Comparison of ENCODE assay signal across 1 cellular context in genomic region chr14:39974036-39974435, GRCh38.
TF ChIP-seq lines count a peak whose summit lies in the region.

No MANE protein-coding gene starts in this region.

TF ChIP-seq in GM12878, 131 proteins besides CTCF, POLR2A, EP300 and RAD21 (continued from another document and continues in another):
- TF ChIP-seq POLR2AphosphoS2 (IDR thresholded peaks at IDR 0.05; ENCODE audit: low read depth, low read length) (no peak), FOXM1 (IDR thresholded peaks at IDR 0.05; ENCODE audit: low read depth, low read length) (0 out of 2 replicates have a peak, but pooled peaks have one; percentile 18), PBX3 (IDR thresholded peaks at IDR 0.05; ENCODE audit: insufficient replicate concordance, low read depth, low read length) (no peak), YY1 (IDR thresholded peaks at IDR 0.05; ENCODE audit: low read depth, low read length) (no peak), BACH1 (IDR thresholded peaks at IDR 0.05; ENCODE audit: borderline replicate concordance) (no peak; the same call in 1 of the 2 replicates), NFYA (IDR thresholded peaks at IDR 0.05; ENCODE audit: borderline replicate concordance, low read depth, low read length) (no peak), KLF5 (IDR thresholded peaks at IDR 0.05; ENCODE audit: partially characterized antibody) (peak; percentile 42), NR2C2 (IDR thresholded peaks at IDR 0.05; ENCODE audit: borderline replicate concordance, control insufficient read depth, insufficient read length, low read depth) (no peak), KAT2A (conservative IDR thresholded peaks at IDR 0.05; ENCODE audit: control insufficient read depth, low read depth, low read length) (no peak), KDM1A (IDR thresholded peaks at IDR 0.05; ENCODE audit: borderline replicate concordance) (no peak), SP1 (IDR thresholded peaks at IDR 0.05; ENCODE audit: low read depth, low read length) (no peak), MEF2B (IDR thresholded peaks at IDR 0.05; ENCODE audit: partially characterized antibody, poor library complexity, severe bottlenecking) (peak; percentile 54), SREBF1 (IDR thresholded peaks at IDR 0.05; ENCODE audit: low read length) (no peak), NBN (IDR thresholded peaks at IDR 0.05) (peak; percentile 90; the same call in 1 of the 2 replicates), CHD2 (IDR thresholded peaks at IDR 0.05; ENCODE audit: borderline replicate concordance, low read depth, low read length) (peak; percentile 59; the same call in 1 of the 2 replicates), HCFC1 (IDR thresholded peaks at IDR 0.05; ENCODE audit: low read length) (no peak), HDAC2 (IDR thresholded peaks at IDR 0.05) (no peak), CEBPZ (IDR thresholded peaks at IDR 0.05; ENCODE audit: low read depth, low read length) (no peak), YBX1 (IDR thresholded peaks at IDR 0.05) (no peak), HDAC6 (IDR thresholded peaks at IDR 0.05; ENCODE audit: unreplicated experiment) (no peak), STAT1 (conservative IDR thresholded peaks at IDR 0.05) (no peak), CBFB (IDR thresholded peaks at IDR 0.05; ENCODE audit: low read depth) (no peak), NFIC (IDR thresholded peaks at IDR 0.05; ENCODE audit: low read depth, low read length) (peak; percentile 17; the same call in 1 of the 2 replicates), SUPT20H (IDR thresholded peaks at IDR 0.05; ENCODE audit: borderline replicate concordance, control insufficient read depth, low read depth, low read length) (no peak), IKZF2 (IDR thresholded peaks at IDR 0.05) (peak; percentile 99), IKZF1 (conservative IDR thresholded peaks at IDR 0.05) (peak; percentile 98), BHLHE40 (IDR thresholded peaks at IDR 0.05; ENCODE audit: borderline replicate concordance in 1 of 2, low read depth in 2 of 2, low read length in 1 of 2) (peak; percentile 69 to 80), ZBTB33 (IDR thresholded peaks at IDR 0.05) (no peak), CEBPB (IDR thresholded peaks at IDR 0.05; ENCODE audit: borderline replicate concordance in 1 of 2, low read depth in 2 of 2, low read length in 2 of 2) (no peak), BMI1 (IDR thresholded peaks at IDR 0.05; ENCODE audit: borderline replicate concordance) (peak; percentile 74), ASH2L (IDR thresholded peaks at IDR 0.05; ENCODE audit: borderline replicate concordance, low read depth) (no peak), FOXK2 (IDR thresholded peaks at IDR 0.05) (no peak; the same call in 1 of the 2 replicates), BRCA1 (IDR thresholded peaks at IDR 0.05; ENCODE audit: low read depth, low read length) (no peak), TAF1 (IDR thresholded peaks at IDR 0.05; ENCODE audit: borderline replicate concordance, low read depth, low read length) (no peak), SIN3A (IDR thresholded peaks at IDR 0.05; ENCODE audit: low read depth, low read length) (no peak), MXI1 (IDR thresholded peaks at IDR 0.05; ENCODE audit: low read depth, low read length) (peak; percentile 59), MLLT1 (IDR thresholded peaks at IDR 0.05) (peak; percentile 79), ETV6 (conservative IDR thresholded peaks at IDR 0.05 in 1 of 2, IDR thresholded peaks at IDR 0.05 in 1 of 2; ENCODE audit: borderline replicate concordance in 1 of 2, low read depth in 1 of 2) (peak in 1 of 2 experiments; percentile 32; a peak in 1 of 4 replicates), SMC3 (IDR thresholded peaks at IDR 0.05; ENCODE audit: borderline replicate concordance, low read length) (no peak), SIX5 (IDR thresholded peaks at IDR 0.05; ENCODE audit: low read depth, low read length, severe bottlenecking) (no peak)
- TF ChIP-seq, protein P1, sequence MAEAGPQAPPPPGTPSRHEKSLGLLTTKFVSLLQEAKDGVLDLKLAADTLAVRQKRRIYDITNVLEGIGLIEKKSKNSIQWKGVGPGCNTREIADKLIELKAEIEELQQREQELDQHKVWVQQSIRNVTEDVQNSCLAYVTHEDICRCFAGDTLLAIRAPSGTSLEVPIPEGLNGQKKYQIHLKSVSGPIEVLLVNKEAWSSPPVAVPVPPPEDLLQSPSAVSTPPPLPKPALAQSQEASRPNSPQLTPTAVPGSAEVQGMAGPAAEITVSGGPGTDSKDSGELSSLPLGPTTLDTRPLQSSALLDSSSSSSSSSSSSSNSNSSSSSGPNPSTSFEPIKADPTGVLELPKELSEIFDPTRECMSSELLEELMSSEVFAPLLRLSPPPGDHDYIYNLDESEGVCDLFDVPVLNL (IDR thresholded peaks at IDR 0.05; ENCODE audit: low read depth, low read length), result no peak
- TF ChIP-seq, protein P2, sequence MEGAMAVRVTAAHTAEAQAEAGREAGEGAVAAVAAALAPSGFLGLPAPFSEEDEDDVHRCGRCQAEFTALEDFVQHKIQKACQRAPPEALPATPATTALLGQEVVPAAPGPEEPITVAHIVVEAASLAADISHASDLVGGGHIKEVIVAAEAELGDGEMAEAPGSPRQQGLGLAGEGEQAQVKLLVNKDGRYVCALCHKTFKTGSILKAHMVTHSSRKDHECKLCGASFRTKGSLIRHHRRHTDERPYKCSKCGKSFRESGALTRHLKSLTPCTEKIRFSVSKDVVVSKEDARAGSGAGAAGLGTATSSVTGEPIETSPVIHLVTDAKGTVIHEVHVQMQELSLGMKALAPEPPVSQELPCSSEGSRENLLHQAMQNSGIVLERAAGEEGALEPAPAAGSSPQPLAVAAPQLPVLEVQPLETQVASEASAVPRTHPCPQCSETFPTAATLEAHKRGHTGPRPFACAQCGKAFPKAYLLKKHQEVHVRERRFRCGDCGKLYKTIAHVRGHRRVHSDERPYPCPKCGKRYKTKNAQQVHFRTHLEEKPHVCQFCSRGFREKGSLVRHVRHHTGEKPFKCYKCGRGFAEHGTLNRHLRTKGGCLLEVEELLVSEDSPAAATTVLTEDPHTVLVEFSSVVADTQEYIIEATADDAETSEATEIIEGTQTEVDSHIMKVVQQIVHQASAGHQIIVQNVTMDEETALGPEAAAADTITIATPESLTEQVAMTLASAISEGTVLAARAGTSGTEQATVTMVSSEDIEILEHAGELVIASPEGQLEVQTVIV (IDR thresholded peaks at IDR 0.05; ENCODE audit: borderline replicate concordance, partially characterized antibody), result no peak
- TF ChIP-seq, protein P3, sequence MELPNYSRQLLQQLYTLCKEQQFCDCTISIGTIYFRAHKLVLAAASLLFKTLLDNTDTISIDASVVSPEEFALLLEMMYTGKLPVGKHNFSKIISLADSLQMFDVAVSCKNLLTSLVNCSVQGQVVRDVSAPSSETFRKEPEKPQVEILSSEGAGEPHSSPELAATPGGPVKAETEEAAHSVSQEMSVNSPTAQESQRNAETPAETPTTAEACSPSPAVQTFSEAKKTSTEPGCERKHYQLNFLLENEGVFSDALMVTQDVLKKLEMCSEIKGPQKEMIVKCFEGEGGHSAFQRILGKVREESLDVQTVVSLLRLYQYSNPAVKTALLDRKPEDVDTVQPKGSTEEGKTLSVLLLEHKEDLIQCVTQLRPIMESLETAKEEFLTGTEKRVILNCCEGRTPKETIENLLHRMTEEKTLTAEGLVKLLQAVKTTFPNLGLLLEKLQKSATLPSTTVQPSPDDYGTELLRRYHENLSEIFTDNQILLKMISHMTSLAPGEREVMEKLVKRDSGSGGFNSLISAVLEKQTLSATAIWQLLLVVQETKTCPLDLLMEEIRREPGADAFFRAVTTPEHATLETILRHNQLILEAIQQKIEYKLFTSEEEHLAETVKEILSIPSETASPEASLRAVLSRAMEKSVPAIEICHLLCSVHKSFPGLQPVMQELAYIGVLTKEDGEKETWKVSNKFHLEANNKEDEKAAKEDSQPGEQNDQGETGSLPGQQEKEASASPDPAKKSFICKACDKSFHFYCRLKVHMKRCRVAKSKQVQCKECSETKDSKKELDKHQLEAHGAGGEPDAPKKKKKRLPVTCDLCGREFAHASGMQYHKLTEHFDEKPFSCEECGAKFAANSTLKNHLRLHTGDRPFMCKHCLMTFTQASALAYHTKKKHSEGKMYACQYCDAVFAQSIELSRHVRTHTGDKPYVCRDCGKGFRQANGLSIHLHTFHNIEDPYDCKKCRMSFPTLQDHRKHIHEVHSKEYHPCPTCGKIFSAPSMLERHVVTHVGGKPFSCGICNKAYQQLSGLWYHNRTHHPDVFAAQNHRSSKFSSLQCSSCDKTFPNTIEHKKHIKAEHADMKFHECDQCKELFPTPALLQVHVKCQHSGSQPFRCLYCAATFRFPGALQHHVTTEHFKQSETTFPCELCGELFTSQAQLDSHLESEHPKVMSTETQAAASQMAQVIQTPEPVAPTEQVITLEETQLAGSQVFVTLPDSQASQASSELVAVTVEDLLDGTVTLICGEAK (IDR thresholded peaks at IDR 0.05; ENCODE audit: borderline replicate concordance), result no peak
- TF ChIP-seq, protein P4, sequence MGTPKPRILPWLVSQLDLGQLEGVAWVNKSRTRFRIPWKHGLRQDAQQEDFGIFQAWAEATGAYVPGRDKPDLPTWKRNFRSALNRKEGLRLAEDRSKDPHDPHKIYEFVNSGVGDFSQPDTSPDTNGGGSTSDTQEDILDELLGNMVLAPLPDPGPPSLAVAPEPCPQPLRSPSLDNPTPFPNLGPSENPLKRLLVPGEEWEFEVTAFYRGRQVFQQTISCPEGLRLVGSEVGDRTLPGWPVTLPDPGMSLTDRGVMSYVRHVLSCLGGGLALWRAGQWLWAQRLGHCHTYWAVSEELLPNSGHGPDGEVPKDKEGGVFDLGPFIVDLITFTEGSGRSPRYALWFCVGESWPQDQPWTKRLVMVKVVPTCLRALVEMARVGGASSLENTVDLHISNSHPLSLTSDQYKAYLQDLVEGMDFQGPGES (IDR thresholded peaks at IDR 0.05), result no peak
- TF ChIP-seq, protein P5, sequence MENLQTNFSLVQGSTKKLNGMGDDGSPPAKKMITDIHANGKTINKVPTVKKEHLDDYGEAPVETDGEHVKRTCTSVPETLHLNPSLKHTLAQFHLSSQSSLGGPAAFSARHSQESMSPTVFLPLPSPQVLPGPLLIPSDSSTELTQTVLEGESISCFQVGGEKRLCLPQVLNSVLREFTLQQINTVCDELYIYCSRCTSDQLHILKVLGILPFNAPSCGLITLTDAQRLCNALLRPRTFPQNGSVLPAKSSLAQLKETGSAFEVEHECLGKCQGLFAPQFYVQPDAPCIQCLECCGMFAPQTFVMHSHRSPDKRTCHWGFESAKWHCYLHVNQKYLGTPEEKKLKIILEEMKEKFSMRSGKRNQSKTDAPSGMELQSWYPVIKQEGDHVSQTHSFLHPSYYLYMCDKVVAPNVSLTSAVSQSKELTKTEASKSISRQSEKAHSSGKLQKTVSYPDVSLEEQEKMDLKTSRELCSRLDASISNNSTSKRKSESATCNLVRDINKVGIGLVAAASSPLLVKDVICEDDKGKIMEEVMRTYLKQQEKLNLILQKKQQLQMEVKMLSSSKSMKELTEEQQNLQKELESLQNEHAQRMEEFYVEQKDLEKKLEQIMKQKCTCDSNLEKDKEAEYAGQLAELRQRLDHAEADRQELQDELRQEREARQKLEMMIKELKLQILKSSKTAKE (IDR thresholded peaks at IDR 0.05; ENCODE audit: low read depth, poor library complexity, severe bottlenecking), result peak; percentile 54
